In the genomic region with DNA sequence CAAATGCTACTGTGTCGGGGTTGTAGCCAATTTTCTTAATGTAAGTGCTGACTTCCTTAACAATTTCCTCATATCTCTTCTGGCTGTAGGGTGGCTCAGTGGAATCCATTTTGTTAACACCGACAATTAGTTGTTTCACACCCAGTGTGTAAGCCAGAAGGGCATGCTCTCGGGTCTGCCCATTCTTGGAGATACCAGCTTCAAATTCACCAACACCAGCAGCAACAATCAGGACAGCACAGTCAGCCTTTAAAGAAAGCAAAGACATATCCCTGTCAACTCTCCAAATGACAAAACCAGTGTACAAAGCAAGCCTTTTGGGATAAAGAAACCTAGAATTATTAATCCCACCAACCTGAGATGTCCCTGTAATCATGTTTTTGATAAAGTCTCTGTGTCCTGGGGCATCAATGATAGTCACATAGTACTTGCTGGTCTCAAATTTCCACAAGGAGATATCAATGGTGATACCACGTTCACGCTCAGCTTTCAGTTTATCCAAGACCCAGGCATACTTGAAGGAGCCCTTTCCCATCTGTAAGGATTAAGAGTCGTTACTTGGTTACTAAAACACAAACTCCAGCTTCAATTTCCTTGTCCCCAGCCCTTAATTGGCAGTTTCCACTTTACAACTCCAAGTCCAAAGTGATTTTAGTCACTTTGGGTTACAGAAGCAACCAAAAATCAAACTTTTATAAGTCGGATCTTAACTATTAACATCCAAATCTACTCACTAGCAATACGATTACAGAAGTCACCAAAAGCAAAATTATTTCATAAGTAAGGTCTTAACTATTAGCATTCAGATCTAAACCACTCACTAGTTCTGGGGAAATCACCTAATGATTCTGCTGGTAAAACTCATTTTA, we compare ENCODE assay signal across 8 cellular contexts. TPM values are rescaled to one million over a fixed set of nuclear protein-coding genes. Genes with fewer than 3 reads are reported as not detected.
A peak's percentile ranks its signal among the peaks of the same experiment; 100 is the strongest.
DNase-seq lines count a peak whose midpoint lies in the region; ATAC-seq and TF ChIP-seq lines count a peak whose summit lies in the region.
"Not testable (repeated sequence)": the region's sequence is repeated elsewhere in the genome, so short reads cannot be mapped to it uniquely, and the experiment has no call there.

No MANE protein-coding gene starts in this region.

- H3K4ac ChIP-seq in mesenchymal stem cell (ENCODE audit: low read depth in 1 of 2, low read length in 2 of 2): not testable (repeated sequence)

- H3K4me2 ChIP-seq in mesenchymal stem cell (ENCODE audit: low read length, poor library complexity, severe bottlenecking): peak overlapping the region; percentile 77

- H2AFZ ChIP-seq in mesenchymal stem cell (ENCODE audit: low read depth, low read length): not testable (repeated sequence)

- not testable (repeated sequence) for H3K18ac ChIP-seq in mesenchymal stem cell (ENCODE audit: low read depth in 1 of 2, low read length in 2 of 2)

- intact Hi-C loops in activated CD8-positive, alpha-beta T cell treated with anti-CD3 and anti-CD28 coated beads for 36 hours (cut with micrococcal nuclease); sigmoid colon (cut with DNase I); aorta (cut with DNase I): not testable (repeated sequence)

- H3K4me1 Mint-ChIP-seq in activated CD8-positive, alpha-beta T cell treated with anti-CD3 and anti-CD28 coated beads for 36 hours (ENCODE audit: low read depth): peaks cover 27% of the 10 kb centered on the region

- TF ChIP-seq EP300 in sigmoid colon (IDR thresholded peaks at IDR 0.05): not testable (repeated sequence)

- TF ChIP-seq CTCF in GM12864 (IDR thresholded peaks at IDR 0.05; ENCODE audit: low read depth, low read length, missing control alignments); NB4 (IDR thresholded peaks at IDR 0.05; ENCODE audit: low read depth, low read length); activated CD8-positive, alpha-beta T cell treated with anti-CD3 and anti-CD28 coated beads for 36 hours (IDR thresholded peaks at IDR 0.05); cardiac fibroblast (IDR thresholded peaks at IDR 0.05; ENCODE audit: low read depth, low read length); foreskin fibroblast (IDR thresholded peaks at IDR 0.05; ENCODE audit: low read depth, low read length); sigmoid colon (IDR thresholded peaks at IDR 0.05): not testable (repeated sequence)

- H2BK120ac ChIP-seq in mesenchymal stem cell (ENCODE audit: low read depth, low read length): not testable (repeated sequence)

- H4K8ac ChIP-seq in mesenchymal stem cell (ENCODE audit: low read length): not testable (repeated sequence)

- not testable (repeated sequence) for H4K91ac ChIP-seq in mesenchymal stem cell (ENCODE audit: low read length)

- peak overlapping the region in 1 of 2 experiments; percentile 60 for H3K14ac ChIP-seq in mesenchymal stem cell (ENCODE audit: low read length in 2 of 2)

- H3K79me1 ChIP-seq in mesenchymal stem cell (replicated peaks; ENCODE audit: low read length, poor library complexity, severe bottlenecking): not testable (repeated sequence)

- H3K4me3 Mint-ChIP-seq in activated CD8-positive, alpha-beta T cell treated with anti-CD3 and anti-CD28 coated beads for 36 hours: peak overlapping the region; percentile 97

- not testable (repeated sequence) for ATAC-seq in activated CD8-positive, alpha-beta T cell treated with anti-CD3 and anti-CD28 coated beads for 36 hours; aorta (ENCODE audit: low FRiP score)

- H2AK5ac ChIP-seq in mesenchymal stem cell (ENCODE audit: low read length, severe bottlenecking): not testable (repeated sequence)

- not testable (repeated sequence) for TF ChIP-seq POLR2A in NB4 (IDR thresholded peaks at IDR 0.05; ENCODE audit: extremely low read depth, insufficient read length); sigmoid colon (IDR thresholded peaks at IDR 0.05)

- peak overlapping the region; percentile 100 for H3K9ac ChIP-seq in mesenchymal stem cell (ENCODE audit: low read length)

- H3K27me3 ChIP-seq in mesenchymal stem cell (ENCODE audit: control insufficient read depth in 1 of 2, insufficient read depth in 1 of 2, low read length in 2 of 2); sigmoid colon; aorta (ENCODE audit: control insufficient read depth in 1 of 2, insufficient read depth in 2 of 2, low read length in 1 of 2): not testable (repeated sequence)

- not testable (repeated sequence) for H2BK5ac ChIP-seq in mesenchymal stem cell (ENCODE audit: low read depth, low read length, poor library complexity, severe bottlenecking)

- H3K27me3 Mint-ChIP-seq in activated CD8-positive, alpha-beta T cell treated with anti-CD3 and anti-CD28 coated beads for 36 hours: not testable (repeated sequence)

- WGBS in mesenchymal stem cell: 7% methylated on average over 5 of the region's 8 CpGs
- WGBS in sigmoid colon, 2 donors: 2 to 15% methylated on average over 7 of the region's 8 CpGs
- WGBS in aorta, 2 donors: 3 to 6% methylated on average over 6 to 7 of the region's 8 CpGs

- not testable (repeated sequence) for H3K9me3 Mint-ChIP-seq in activated CD8-positive, alpha-beta T cell treated with anti-CD3 and anti-CD28 coated beads for 36 hours

- H3K36me3 ChIP-seq in mesenchymal stem cell (ENCODE audit: control insufficient read depth in 1 of 2, insufficient read depth in 2 of 2, low read depth in 1 of 2, low read length in 2 of 2) (peaks cover 24 to 55% of the 10 kb centered on the region in 2 experiments), sigmoid colon (peaks cover 7 to 53% (median 28%) of the 10 kb centered on the region in 4 donors)
- not testable (repeated sequence) for H3K36me3 ChIP-seq in aorta (ENCODE audit: control insufficient read depth in 1 of 2, insufficient read depth in 2 of 2, low read length in 1 of 2)

- CTCF ChIA-PET in activated CD8-positive, alpha-beta T cell treated with anti-CD3 and anti-CD28 coated beads for 36 hours (lab: Charles Lee): interaction anchor here (1.1 kb wide), 1 partner anchor 134 kb away, joined by 3 read pairs; a partner anchor contains a TSS

- H3K36me3 Mint-ChIP-seq in activated CD8-positive, alpha-beta T cell treated with anti-CD3 and anti-CD28 coated beads for 36 hours (ENCODE audit: low read depth): peaks cover 70% of the 10 kb centered on the region

- H2BK15ac ChIP-seq in mesenchymal stem cell (ENCODE audit: low read depth, poor library complexity, severe bottlenecking): not testable (repeated sequence)

- not testable (repeated sequence) for H3K23ac ChIP-seq in mesenchymal stem cell (ENCODE audit: low read length in 2 of 2)

- H3K27ac Mint-ChIP-seq in activated CD8-positive, alpha-beta T cell treated with anti-CD3 and anti-CD28 coated beads for 36 hours: peak overlapping the region; percentile 100

- POLR2A ChIA-PET in activated CD8-positive, alpha-beta T cell treated with anti-CD3 and anti-CD28 coated beads for 36 hours (lab: Charles Lee): interaction anchor here (0.6 to 12.0 kb wide), 21 partner anchors 9 to 1720 kb away, joined by 3 to 204 read pairs (median 6); a partner anchor contains a TSS

- H3K4me3 ChIP-seq in GM12864 (ENCODE audit: low read depth, low read length) (peak overlapping the region; percentile 84), NB4 (ENCODE audit: low read depth, low read length) (peak overlapping the region; percentile 80), cardiac fibroblast (replicated peaks in 1 of 2; ENCODE audit: low read depth in 2 of 2, low read length in 2 of 2) (peak overlapping the region; percentile 92 to 98), foreskin fibroblast (ENCODE audit: low read depth in 1 of 2, low read length in 2 of 2) (peak overlapping the region; percentile 97 to 98), mesenchymal stem cell (ENCODE audit: insufficient read depth in 1 of 2, low read depth in 1 of 2, low read length in 2 of 2) (peak overlapping the region in 1 of 2 experiments; percentile 99), sigmoid colon (peak overlapping the region; percentile 80 to 85 (median 82)), aorta (ENCODE audit: low read length in 2 of 2) (peak overlapping the region; percentile 31 to 87)

- not testable (repeated sequence) for H3K9me3 ChIP-seq in mesenchymal stem cell (ENCODE audit: control insufficient read depth, low read length); sigmoid colon; aorta (ENCODE audit: control insufficient read depth, low read length)

- DNase-seq in GM12864 (ENCODE audit: low read depth); activated CD8-positive, alpha-beta T cell treated with anti-CD3 and anti-CD28 coated beads for 36 hours; sigmoid colon; aorta: not testable (repeated sequence)
- DNase-seq in NB4 (ENCODE audit: low read depth) (peak; percentile 27), cardiac fibroblast (ENCODE audit: low read depth in 2 of 2) (peak in 1 of 2 donors; percentile 38), foreskin fibroblast (peak in 1 of 2 donors; percentile 17), mesenchymal stem cell (peak; percentile 17)

- not testable (repeated sequence) for H2BK12ac ChIP-seq in mesenchymal stem cell (ENCODE audit: low read length in 2 of 2)

- not testable (repeated sequence) for H3K4me1 ChIP-seq in mesenchymal stem cell (ENCODE audit: control insufficient read depth, insufficient read depth, low read depth, low read length); aorta (ENCODE audit: control insufficient read depth in 1 of 2, insufficient read depth in 2 of 2, low read length in 2 of 2)
- H3K4me1 ChIP-seq in sigmoid colon: peaks cover 0 to 70% (median 64%) of the 10 kb centered on the region in 4 donors

- H3K27ac ChIP-seq in mesenchymal stem cell (ENCODE audit: low read length, poor library complexity, severe bottlenecking) (peak overlapping the region; percentile 76), sigmoid colon (peak overlapping the region; percentile 92 to 100 (median 100)), aorta (ENCODE audit: low read depth in 1 of 2, low read length in 2 of 2) (peak overlapping the region in 1 of 2 donors; percentile 10)

RNA-seq across cellular contexts. Expression of a gene that starts 1.6 kb away (rescaled TPM):
- total RNA-seq in activated CD8-positive, alpha-beta T cell treated with anti-CD3 and anti-CD28 coated beads for 36 hours: over 10,000 TPM; 15,479 to 15,634 TPM
- 14,204 TPM for polyA plus RNA-seq in mesenchymal stem cell (2013, experiment 1 of 2)
- 14,628 TPM for polyA plus RNA-seq in mesenchymal stem cell (2013, experiment 2 of 2)
- total RNA-seq in sigmoid colon (over 10,000 TPM; 10,846 to 15,452 (median 12,894) TPM), aorta (1,000 to 10,000 TPM; 7,659 to 8,197 TPM)
- polyA plus RNA-seq in sigmoid colon (over 10,000 TPM in 1 of 3 donors, 1,000 to 10,000 TPM in 2; 8,557 to 12,921 (median 9,843) TPM), aorta (over 10,000 TPM in 1 of 2 donors, 1,000 to 10,000 TPM in 1; 9,464 to 18,336 TPM)

RNA-seq across cellular contexts. Expression of a gene that starts 57.7 kb away (rescaled TPM):
- total RNA-seq in activated CD8-positive, alpha-beta T cell treated with anti-CD3 and anti-CD28 coated beads for 36 hours: 10 to 100 TPM; 42.1 to 43.2 TPM
- 13.7 TPM for polyA plus RNA-seq in mesenchymal stem cell (2013, experiment 1 of 2)
- 13.6 TPM for polyA plus RNA-seq in mesenchymal stem cell (2013, experiment 2 of 2)
- total RNA-seq in sigmoid colon: 10 to 100 TPM; 17.9 to 42.3 (median 29.4) TPM
- 10 to 100 TPM; 12.0 to 16.3 (median 13.6) TPM for polyA plus RNA-seq in sigmoid colon
- 10 to 100 TPM; 21.9 to 33.0 TPM for total RNA-seq in aorta
- 10 to 100 TPM in 1 of 2 donors, 1 to 10 TPM in 1; 6.3 to 13.3 TPM for polyA plus RNA-seq in aorta
